ENCODE assay signal across 22 cellular contexts in the genomic region with DNA sequence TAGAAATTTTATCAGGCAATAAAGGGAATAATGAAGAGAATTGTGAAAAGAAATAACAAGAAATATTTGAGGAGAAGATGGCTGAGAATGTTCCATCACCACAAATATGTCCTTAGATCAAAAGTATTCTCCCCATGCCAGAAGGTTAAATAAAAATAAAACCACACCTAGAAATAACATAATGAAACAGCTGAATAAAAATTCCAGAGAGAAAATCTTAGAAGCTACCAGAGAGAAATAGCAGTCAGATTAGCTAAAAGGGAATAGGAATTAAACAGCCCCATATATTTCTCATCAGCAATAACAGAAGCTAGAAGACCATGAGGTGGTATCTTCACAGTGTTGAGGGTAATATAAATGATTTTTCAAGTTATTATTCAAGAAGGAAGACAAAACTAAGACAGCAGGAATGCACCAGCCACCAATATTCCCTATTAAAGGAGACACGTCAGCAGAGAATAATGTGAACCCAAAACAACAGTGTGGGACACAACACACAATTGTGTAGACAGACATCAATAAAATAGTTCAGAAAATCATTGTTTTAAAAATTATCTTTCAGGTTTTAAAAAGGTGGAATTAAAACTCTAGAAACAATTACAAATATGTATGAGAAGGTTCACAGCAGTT.
DNase-seq lines count a peak whose midpoint lies in the region; ATAC-seq, FAIRE-seq and TF ChIP-seq lines count a peak whose summit lies in the region.
"Had no signal": no experiment of that assay in that cellular context is flagged by ENCODE, and none has a peak within 500 bp of the region (broad histone marks: within the 10 kb centered on the region; RNA-seq: fewer than 3 reads in every experiment).

No MANE protein-coding gene starts in this region.

- FAIRE-seq in D721Med (lab: Jason Lieb, UNC): peak; percentile 97
- FAIRE-seq: GM18507, HTR-8/SVneo, K562, RCC 7860 had no signal

- no peak overlapping the region for H3K4me3 ChIP-seq in osteoblast (ENCODE audit: insufficient read depth, low read length)
- H3K4me3 ChIP-seq: GM23248, K562, SK-N-MC had no signal

- H2AFZ ChIP-seq in osteoblast (ENCODE audit: low read length): no peak overlapping the region
- H2AFZ ChIP-seq: GM23248 had no signal

- H4K20me1 ChIP-seq in osteoblast (ENCODE audit: insufficient read depth, low read length): no peaks in the 10 kb centered on the region

- no peak for ATAC-seq in stimulated activated naive B cell treated with anti-CD40 and anti-IgM and Interleukin-4, amounts not matched to agents 10 μg/mL and 1 μg/mL and 100 μg/mL, for 72 hours (replicated peaks)
- ATAC-seq: K562 had no signal

- H3K79me2 ChIP-seq in osteoblast (ENCODE audit: insufficient read depth, low read length): no peaks in the 10 kb centered on the region

- H3K4me2 ChIP-seq in osteoblast (ENCODE audit: insufficient read depth, low read length): no peak overlapping the region

- peaks cover 3% of the 10 kb centered on the region for H3K4me1 ChIP-seq in osteoblast (ENCODE audit: insufficient read depth, low read length)

- H3K36me3 Mint-ChIP-seq in stimulated activated naive B cell treated with anti-CD40 and anti-IgM and Interleukin-4, amounts not matched to agents 10 μg/mL and 1 μg/mL and 100 μg/mL, for 72 hours: no peaks in the 10 kb centered on the region

- no peaks in the 10 kb centered on the region for H3K9me3 Mint-ChIP-seq in stimulated activated naive B cell treated with anti-CD40 and anti-IgM and Interleukin-4, amounts not matched to agents 10 μg/mL and 1 μg/mL and 100 μg/mL, for 72 hours

- TF ChIP-seq CTCF in D721Med (IDR thresholded peaks at IDR 0.05; ENCODE audit: insufficient read depth, missing control alignments) (no peak), osteoblast (IDR thresholded peaks at IDR 0.05; ENCODE audit: extremely low read depth, low read depth, low read length) (no peak)

- H3K9me3 ChIP-seq in osteoblast (ENCODE audit: low read depth, low read length): no peaks in the 10 kb centered on the region

- peaks cover 18% of the 10 kb centered on the region for H3K27me3 ChIP-seq in osteoblast (ENCODE audit: insufficient read depth, low read length)

- in situ Hi-C loops in KBM-7 (cut with MboI; ENCODE audit: low pct_unique_long_range_greater_than_20kb, low sequenced_read_pairs): no loop called here

- H3K36me3 ChIP-seq in osteoblast (ENCODE audit: insufficient read depth, low read length): no peaks in the 10 kb centered on the region

- no peak for DNase-seq in D721Med (ENCODE audit: insufficient read length, low spot score)
- DNase-seq in HT1080 (ENCODE audit: low read depth): peak; percentile 57
- peak; percentile 38 for DNase-seq in astrocyte of the hippocampus (ENCODE audit: low read depth, low spot score)
- DNase-seq in osteoblast (ENCODE audit: insufficient read length, low spot score, missing footprints): peak; percentile 26
- no peak for DNase-seq in KBM-7
- DNase-seq in NCI-H748 (lab: John Stamatoyannopoulos, UW; ENCODE audit: unreplicated experiment): no peak
- DNase-seq in NCI-H146 treated with DMSO at 0.1 percent for 48 hours (lab: John Stamatoyannopoulos, UW; ENCODE audit: unreplicated experiment): no peak
- DNase-seq in stimulated activated naive B cell treated with anti-CD40 and anti-IgM and Interleukin-4, amounts not matched to agents 10 μg/mL and 1 μg/mL and 100 μg/mL, for 72 hours: no peak
- DNase-seq: GM23248, H7, NCI-H1048, NCI-H1417, NCI-H1694 treated with DMSO at 0.1 percent for 48 hours, NCI-H2081, NCI-H2227 treated with DMSO at 0.1 percent for 48 hours, NCI-H526 treated with DMSO at 0.1 percent for 48 hours, SIG-M5 had no signal

- no peak overlapping the region for H3K27ac ChIP-seq in osteoblast (ENCODE audit: low read depth, low read length)
- H3K27ac ChIP-seq: GM23248, SK-N-MC had no signal

- peaks cover 0 to 2% of the 10 kb centered on the region in 2 donors for H3K4me1 Mint-ChIP-seq in stimulated activated naive B cell treated with anti-CD40 and anti-IgM and Interleukin-4, amounts not matched to agents 10 μg/mL and 1 μg/mL and 100 μg/mL, for 72 hours

- peaks cover 0 to 8% of the 10 kb centered on the region in 2 donors for H3K27me3 Mint-ChIP-seq in stimulated activated naive B cell treated with anti-CD40 and anti-IgM and Interleukin-4, amounts not matched to agents 10 μg/mL and 1 μg/mL and 100 μg/mL, for 72 hours

- H3K4me3 Mint-ChIP-seq in stimulated activated naive B cell treated with anti-CD40 and anti-IgM and Interleukin-4, amounts not matched to agents 10 μg/mL and 1 μg/mL and 100 μg/mL, for 72 hours: no peak overlapping the region

- H3K27ac Mint-ChIP-seq in stimulated activated naive B cell treated with anti-CD40 and anti-IgM and Interleukin-4, amounts not matched to agents 10 μg/mL and 1 μg/mL and 100 μg/mL, for 72 hours: no peak overlapping the region

Comparison
In these comparisons a context has a peak if more than half of its experiments do, and no peak if none do; other contexts are left out.
1. DNase-seq: peak in HT1080 (single experiment), astrocyte of the hippocampus (single experiment) and osteoblast (single experiment); none in D721Med (single experiment), KBM-7 (single experiment), NCI-H748 (single experiment), NCI-H146 treated with DMSO at 0.1 percent for 48 hours (single experiment) and stimulated activated naive B cell treated with anti-CD40 and anti-IgM and Interleukin-4, amounts not matched to agents 10 μg/mL and 1 μg/mL and 100 μg/mL, for 72 hours (single experiment).